ENCODE assay signal across 14 cellular contexts in the genomic region with DNA sequence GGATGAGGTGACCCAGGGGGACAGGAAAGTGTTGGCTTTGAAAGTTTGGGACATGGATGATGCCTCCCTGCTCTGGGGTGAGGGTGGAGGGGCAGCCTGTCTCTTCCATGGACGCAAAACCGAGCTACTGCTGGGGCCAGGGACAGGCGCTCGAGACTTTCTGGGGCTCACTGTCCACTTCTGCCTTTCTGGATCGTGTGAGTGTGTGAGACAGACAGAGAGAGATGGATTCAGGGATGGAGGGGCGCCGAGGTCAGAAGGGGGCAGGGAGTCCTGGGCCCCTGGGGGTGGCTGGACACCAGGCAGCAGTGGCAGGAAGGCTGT.
"Had no signal": no experiment of that assay in that cellular context is flagged by ENCODE, and none has a peak within 500 bp of the region (broad histone marks: within the 10 kb centered on the region; RNA-seq: fewer than 3 reads in every experiment).

No MANE protein-coding gene starts in this region.

- H3K27me3 ChIP-seq: ascending aorta had no signal

- H3K9me3 ChIP-seq: ascending aorta, prostate gland, SK-N-SH, transverse colon had no signal

- ATAC-seq: naive thymus-derived CD8-positive, alpha-beta T cell; T-cell had no signal

- H3K36me3 ChIP-seq: ascending aorta, prostate gland, transverse colon had no signal

- H3K9me2 ChIP-seq: SK-N-SH had no signal

- DNase-seq: activated CD4-positive, CD25-positive, alpha-beta regulatory T cell treated with anti-CD3 and anti-CD28 coated beads, Interleukin-2, amount 50 U/mL, for 72 hours; activated naive CD4-positive, alpha-beta T cell treated with Interleukin-2 at 50 U/mL for 16 hours; activated T-cell treated with anti-CD3 and anti-CD28 coated beads for 4 hours; dorsolateral prefrontal cortex; naive thymus-derived CD8-positive, alpha-beta T cell; SK-N-SH; stimulated activated CD4-positive, alpha-beta T cell treated with anti-CD3 and anti-CD28 coated beads, Interleukin-15, amount 100 ng/mL, for 24 hours; stimulated activated CD4-positive, alpha-beta T cell treated with anti-CD3 and anti-CD28 coated beads, Interleukin-4, amount 100 ng/mL, for 24 hours; stimulated activated naive CD4-positive, alpha-beta T cell; T-cell; transverse colon had no signal

- H3K4me2 ChIP-seq: SK-N-SH had no signal

- H3K9ac ChIP-seq: SK-N-SH had no signal

- H3K4me3 ChIP-seq: ascending aorta, dorsolateral prefrontal cortex, lung, prostate gland, transverse colon had no signal

- H3K27ac ChIP-seq: ascending aorta, dorsolateral prefrontal cortex, prostate gland had no signal
